ENCODE assay signal across 8 cellular contexts in genomic region chr21:44012474-44013379, GRCh38. TPM values are rescaled to one million over a fixed set of nuclear protein-coding genes. Genes with fewer than 3 reads are reported as not detected.
DNase-seq lines count a peak whose midpoint lies in the region; ATAC-seq, FAIRE-seq and TF ChIP-seq lines count a peak whose summit lies in the region.

No MANE protein-coding gene starts in this region.

- FAIRE-seq in HepG2 (lab: Jason Lieb, UNC): no peak

- intact Hi-C loops in HepG2 (cut with micrococcal nuclease; ENCODE audit: unreplicated experiment): loop anchor here (1.0 kb wide), 1 partner anchor 55 kb away; no protein-coding TSS in a partner anchor

- no peaks in the 10 kb centered on the region for H3K27me3 Mint-ChIP-seq in chondrocyte (ENCODE audit: low read depth)

- peaks cover 1% of the 10 kb centered on the region for H3K36me3 Mint-ChIP-seq in chondrocyte (ENCODE audit: low read depth)

- CTCF ChIA-PET in HepG2 (lab: Yijun Ruan, JAX; ENCODE audit: low intra/inter-chr PET ratio, low total read pairs): no interaction called here

- no peak for DNase-seq in HFF-Myc (ENCODE audit: extremely low read depth, low read depth)
- peak; percentile 89 for DNase-seq in NAMALWA (ENCODE audit: low spot score)
- DNase-seq in activated CD4-positive, alpha-beta T cell treated with anti-CD3 and anti-CD28 coated beads for 1 hour: peak; percentile 75
- peak; percentile 75 for DNase-seq in chondrocyte (ENCODE audit: low spot score)
- peak; percentile 65 for DNase-seq in HepG2 (ENCODE audit: low spot score)
- DNase-seq in stimulated activated CD4-positive, alpha-beta T cell treated with anti-CD3 and anti-CD28 coated beads, Interleukin-4, amount 100 ng/mL, for 1 hour: peak; percentile 83
- DNase-seq in inferior parietal cortex (ENCODE audit: extremely low spot score): no peak

- peak overlapping the region; percentile 92 for H3K27ac ChIP-seq in HepG2 (ENCODE audit: extremely low read length, insufficient read depth, low read length)

- peak; percentile 72 for ATAC-seq in HepG2

- H3K79me2 ChIP-seq in HepG2 (ENCODE audit: insufficient read depth, low read length): peaks cover 51% of the 10 kb centered on the region

- H3K36me3 ChIP-seq in HepG2 (replicated peaks in 1 of 2; ENCODE audit: control insufficient read depth in 1 of 2, insufficient read depth in 2 of 2, low read length in 2 of 2): no peaks in the 10 kb centered on the region

- no peak overlapping the region for H2AFZ ChIP-seq in HepG2 (ENCODE audit: low read length)

- TF ChIP-seq RAD21 in HepG2 (CRISPR knock-in tag; IDR thresholded peaks at IDR 0.05): peak; percentile 79

- no peaks in the 10 kb centered on the region; a peak in 1 of 5 replicates for H3K27me3 ChIP-seq in HepG2 (ENCODE audit: control insufficient read depth in 1 of 2, insufficient read depth in 2 of 2, low read length in 2 of 2)

- TF ChIP-seq EP300 in HepG2 (IDR thresholded peaks at IDR 0.05; ENCODE audit: low read depth in 2 of 2, low read length in 2 of 2): no peak
- no peak for TF ChIP-seq EP300 in HepG2 (CRISPR knock-in tag; IDR thresholded peaks at IDR 0.05; ENCODE audit: borderline replicate concordance)

- in situ Hi-C loops in HepG2 (cut with HindIII; ENCODE audit: extremely low pct_ligation_motif_present, low pct_unique_long_range_greater_than_20kb): no loop called here

- peak overlapping the region; percentile 76 for H3K4me3 ChIP-seq in HFF-Myc (replicated peaks; ENCODE audit: low read depth, low read length)
- H3K4me3 ChIP-seq in HepG2 (replicated peaks in 1 of 3; ENCODE audit: insufficient read depth in 1 of 3, low read depth in 2 of 3, low read length in 3 of 3): peak overlapping the region; percentile 80 to 85 (median 83)

- POLR2A ChIA-PET in HepG2 (lab: Yijun Ruan, JAX): no interaction called here

- WGBS in HepG2 (ENCODE audit: low lambda C conversion rate): 1% methylated on average over 20 of the region's 87 CpGs

- TF ChIP-seq CTCF in GM12873 (IDR thresholded peaks at IDR 0.05; ENCODE audit: insufficient read depth, low read depth, low read length, missing control alignments) (peak; percentile 60), HFF-Myc (IDR thresholded peaks at IDR 0.05; ENCODE audit: low read depth, low read length, missing control alignments) (no peak), chondrocyte (IDR thresholded peaks at IDR 0.05) (peak; percentile 37), HepG2 (CRISPR knock-in tag; IDR thresholded peaks at IDR 0.05) (peak; percentile 78)

- H3K27ac Mint-ChIP-seq in chondrocyte (ENCODE audit: unreplicated experiment): peak overlapping the region; percentile 87

- H3K4me2 ChIP-seq in HepG2 (ENCODE audit: low read depth, low read length): peak overlapping the region; percentile 90

- H3K4me1 ChIP-seq in HepG2 (ENCODE audit: insufficient read depth, low read length): peaks cover 50% of the 10 kb centered on the region

- H4K20me1 ChIP-seq in HepG2 (ENCODE audit: insufficient read depth, low read length): 0 out of 2 replicates have a peak, but pooled peaks cover 9% of the 10 kb centered on the region

- TF ChIP-seq POLR2A in HepG2 (IDR thresholded peaks at IDR 0.05; ENCODE audit: insufficient read depth in 1 of 2, low read depth in 2 of 2, low read length in 2 of 2): no peak

- peak overlapping the region; percentile 82 for H3K4me3 Mint-ChIP-seq in chondrocyte (ENCODE audit: unreplicated experiment)

- no TSS peak for BruUV-seq in HepG2 (replicated peaks; lab: Mats Ljungman, UMichigan)

- peak overlapping the region; percentile 84 for H3K9ac ChIP-seq in HepG2 (ENCODE audit: insufficient read depth, low read depth, low read length)

- H3K4me1 Mint-ChIP-seq in chondrocyte (ENCODE audit: low read depth): peaks cover 71% of the 10 kb centered on the region

- H3K9me3 ChIP-seq in HepG2 (ENCODE audit: low read length): no peaks in the 10 kb centered on the region

- H3K9me3 Mint-ChIP-seq in chondrocyte (ENCODE audit: low read depth): peaks cover 5% of the 10 kb centered on the region

TF ChIP-seq in HepG2, 621 proteins besides CTCF, POLR2A, EP300 and RAD21 (continues in another document):
- TF ChIP-seq TGIF2 (CRISPR knock-in tag; IDR thresholded peaks at IDR 0.05) (0 out of 2 replicates have a peak, but pooled peaks have one; percentile 34), SAP130 (CRISPR knock-in tag; IDR thresholded peaks at IDR 0.05; ENCODE audit: low read depth) (peak; percentile 4; the same call in 1 of the 2 replicates), TOE1 (CRISPR knock-in tag; IDR thresholded peaks at IDR 0.05) (no peak), ZNF260 (CRISPR knock-in tag; IDR thresholded peaks at IDR 0.05; ENCODE audit: borderline replicate concordance, low read depth) (no peak), ZNF33A (CRISPR knock-in tag; IDR thresholded peaks at IDR 0.05; ENCODE audit: borderline replicate concordance) (no peak; the same call in 1 of the 2 replicates), ZFP37 (CRISPR knock-in tag; IDR thresholded peaks at IDR 0.05; ENCODE audit: borderline replicate concordance) (no peak), ZSCAN12 (CRISPR knock-in tag; IDR thresholded peaks at IDR 0.05) (0 out of 2 replicates have a peak, but pooled peaks have one; percentile 21), ESRRA (CRISPR knock-in tag; IDR thresholded peaks at IDR 0.05; ENCODE audit: low read depth) (peak; percentile 93), ZNF350 (CRISPR knock-in tag; IDR thresholded peaks at IDR 0.05; ENCODE audit: borderline replicate concordance, low read depth) (no peak)
- TF ChIP-seq, protein P1, sequence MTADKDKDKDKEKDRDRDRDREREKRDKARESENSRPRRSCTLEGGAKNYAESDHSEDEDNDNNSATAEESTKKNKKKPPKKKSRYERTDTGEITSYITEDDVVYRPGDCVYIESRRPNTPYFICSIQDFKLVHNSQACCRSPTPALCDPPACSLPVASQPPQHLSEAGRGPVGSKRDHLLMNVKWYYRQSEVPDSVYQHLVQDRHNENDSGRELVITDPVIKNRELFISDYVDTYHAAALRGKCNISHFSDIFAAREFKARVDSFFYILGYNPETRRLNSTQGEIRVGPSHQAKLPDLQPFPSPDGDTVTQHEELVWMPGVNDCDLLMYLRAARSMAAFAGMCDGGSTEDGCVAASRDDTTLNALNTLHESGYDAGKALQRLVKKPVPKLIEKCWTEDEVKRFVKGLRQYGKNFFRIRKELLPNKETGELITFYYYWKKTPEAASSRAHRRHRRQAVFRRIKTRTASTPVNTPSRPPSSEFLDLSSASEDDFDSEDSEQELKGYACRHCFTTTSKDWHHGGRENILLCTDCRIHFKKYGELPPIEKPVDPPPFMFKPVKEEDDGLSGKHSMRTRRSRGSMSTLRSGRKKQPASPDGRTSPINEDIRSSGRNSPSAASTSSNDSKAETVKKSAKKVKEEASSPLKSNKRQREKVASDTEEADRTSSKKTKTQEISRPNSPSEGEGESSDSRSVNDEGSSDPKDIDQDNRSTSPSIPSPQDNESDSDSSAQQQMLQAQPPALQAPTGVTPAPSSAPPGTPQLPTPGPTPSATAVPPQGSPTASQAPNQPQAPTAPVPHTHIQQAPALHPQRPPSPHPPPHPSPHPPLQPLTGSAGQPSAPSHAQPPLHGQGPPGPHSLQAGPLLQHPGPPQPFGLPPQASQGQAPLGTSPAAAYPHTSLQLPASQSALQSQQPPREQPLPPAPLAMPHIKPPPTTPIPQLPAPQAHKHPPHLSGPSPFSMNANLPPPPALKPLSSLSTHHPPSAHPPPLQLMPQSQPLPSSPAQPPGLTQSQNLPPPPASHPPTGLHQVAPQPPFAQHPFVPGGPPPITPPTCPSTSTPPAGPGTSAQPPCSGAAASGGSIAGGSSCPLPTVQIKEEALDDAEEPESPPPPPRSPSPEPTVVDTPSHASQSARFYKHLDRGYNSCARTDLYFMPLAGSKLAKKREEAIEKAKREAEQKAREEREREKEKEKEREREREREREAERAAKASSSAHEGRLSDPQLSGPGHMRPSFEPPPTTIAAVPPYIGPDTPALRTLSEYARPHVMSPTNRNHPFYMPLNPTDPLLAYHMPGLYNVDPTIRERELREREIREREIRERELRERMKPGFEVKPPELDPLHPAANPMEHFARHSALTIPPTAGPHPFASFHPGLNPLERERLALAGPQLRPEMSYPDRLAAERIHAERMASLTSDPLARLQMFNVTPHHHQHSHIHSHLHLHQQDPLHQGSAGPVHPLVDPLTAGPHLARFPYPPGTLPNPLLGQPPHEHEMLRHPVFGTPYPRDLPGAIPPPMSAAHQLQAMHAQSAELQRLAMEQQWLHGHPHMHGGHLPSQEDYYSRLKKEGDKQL (CRISPR knock-in tag; IDR thresholded peaks at IDR 0.05; ENCODE audit: low read depth): no peak

RNA-seq across cellular contexts. Expression of gene TRAPPC10, which starts 0.6 kb away (rescaled TPM):
- total RNA-seq in chondrocyte (31.0 to 41.8 TPM (median 37.0 TPM) in 3 replicates), HepG2 (2016; rRNA removed; fragmentation: Illumina TruSeq; extraction: Trizol) (15.2 and 16.5 TPM in 2 replicates)
- 16.6 and 17.0 TPM in 2 replicates for total RNA-seq in HepG2 (2016; cell fraction: cytosol; rRNA removed; fragmentation: Illumina TruSeq; extraction: Trizol; ENCODE audit: low read depth)
- 12.6 and 17.1 TPM in 2 replicates for total RNA-seq in HepG2 (2016; cell fraction: insoluble cytoplasmic fraction; rRNA removed; fragmentation: Illumina TruSeq; extraction: Trizol)
- total RNA-seq in HepG2 (2016; cell fraction: membrane; rRNA removed; fragmentation: Illumina TruSeq; extraction: Trizol): 18.2 and 18.5 TPM in 2 replicates
- total RNA-seq in HepG2 (2016; cell fraction: nucleus; rRNA removed; fragmentation: Illumina TruSeq; extraction: Trizol): 25.8 and 26.3 TPM in 2 replicates
- polyA plus RNA-seq in HepG2 (2011; rRNA removed): 10.6 TPM in 2 replicates
- 6.4 and 7.4 TPM in 2 replicates for polyA plus RNA-seq in HepG2 (2011; cell fraction: cytosol; rRNA removed)
- polyA plus RNA-seq in HepG2 (2011; cell fraction: nucleus; rRNA removed): 33.8 and 34.4 TPM in 2 replicates
- polyA plus RNA-seq in HepG2 (2012): 9.8 and 12.7 TPM in 2 replicates
- 12.1 and 12.5 TPM in 2 replicates for polyA plus RNA-seq in HepG2 (2016; cell fraction: cytosol; fragmentation: Illumina TruSeq; extraction: Trizol; ENCODE audit: low read depth)
- polyA plus RNA-seq in HepG2 (2016; cell fraction: insoluble cytoplasmic fraction; fragmentation: Illumina TruSeq; extraction: Trizol; ENCODE audit: low read depth): 9.5 and 11.9 TPM in 2 replicates
- 10.0 and 10.8 TPM in 2 replicates for polyA plus RNA-seq in HepG2 (2016; cell fraction: membrane; fragmentation: Illumina TruSeq; extraction: Trizol; ENCODE audit: low read depth)
- polyA plus RNA-seq in HepG2 (2016; cell fraction: nucleus; fragmentation: Illumina TruSeq; extraction: Trizol; ENCODE audit: insufficient read depth, low read depth): 30.3 and 54.6 TPM in 2 replicates
- polyA minus RNA-seq in HepG2 (2011; rRNA and poly(A)+ RNA removed; ENCODE audit: low replicate concordance): 19.6 and 41.6 TPM in 2 replicates
- 6.8 and 7.4 TPM in 2 replicates for polyA minus RNA-seq in HepG2 (2011; cell fraction: cytosol; rRNA and poly(A)+ RNA removed)
- polyA minus RNA-seq in HepG2 (2011; cell fraction: nucleus; rRNA and poly(A)+ RNA removed): 27.6 and 28.3 TPM in 2 replicates

Comparison
In these comparisons a context has a peak if more than half of its experiments do, and no peak if none do; other contexts are left out.
1. DNase-seq: peak in NAMALWA (single experiment), activated CD4-positive, alpha-beta T cell treated with anti-CD3 and anti-CD28 coated beads for 1 hour (single experiment), chondrocyte (single experiment), HepG2 (single experiment) and stimulated activated CD4-positive, alpha-beta T cell treated with anti-CD3 and anti-CD28 coated beads, Interleukin-4, amount 100 ng/mL, for 1 hour (single experiment); none in HFF-Myc (single experiment) and inferior parietal cortex (single experiment).